8 cellular contexts compared by ENCODE assay signal in genomic region chr9:127158995-127159801, GRCh38.
DNase-seq lines count a peak whose midpoint lies in the region; ATAC-seq and TF ChIP-seq lines count a peak whose summit lies in the region.

No MANE protein-coding gene starts in this region.

- H3K9ac ChIP-seq in rectal smooth muscle tissue (ENCODE audit: low read length): no peak overlapping the region

- peak; percentile 67 for ATAC-seq in SK-N-SH treated with all-trans-retinoic acid at 6 μM for 48 hours

- no peaks in the 10 kb centered on the region for H3K27me3 ChIP-seq in rectal smooth muscle tissue (ENCODE audit: control insufficient read depth, insufficient read depth, low read length)

- H3K4me3 ChIP-seq in rectal smooth muscle tissue (ENCODE audit: low read length): no peak overlapping the region

- no peaks in the 10 kb centered on the region for H3K36me3 ChIP-seq in rectal smooth muscle tissue (ENCODE audit: control insufficient read depth, insufficient read depth, low read length)

- peak; percentile 3 for DNase-seq in GOT3 (lab: John Stamatoyannopoulos, UW)
- DNase-seq in head of caudate nucleus: peak; percentile 23 to 90 (median 77)
- no peak for DNase-seq in activated CD4-positive, alpha-beta T cell treated with anti-CD3 and anti-CD28 coated beads, Interleukin-2, amount 50 U/mL, for 48 hours
- DNase-seq in NCI-H226: no peak
- DNase-seq in NCI-H748 (lab: John Stamatoyannopoulos, UW; ENCODE audit: unreplicated experiment): no peak
- DNase-seq in NCI-H1436 (lab: John Stamatoyannopoulos, UW): no peak

- H3K4me1 ChIP-seq in rectal smooth muscle tissue (ENCODE audit: control insufficient read depth, insufficient read depth, low read length): peaks cover 36% of the 10 kb centered on the region

- intact Hi-C loops in head of caudate nucleus (cut with DNase I): no loop called here

- peak overlapping the region; percentile 34 for H3K27ac ChIP-seq in rectal smooth muscle tissue (ENCODE audit: low read depth, low read length)

TF ChIP-seq in SK-N-SH treated with all-trans-retinoic acid at 6 μM for 48 hours, 23 proteins besides CTCF, POLR2A, EP300 and RAD21:
- TF ChIP-seq SNAI2 (CRISPR knock-in tag; IDR thresholded peaks at IDR 0.05) (no peak), CSRNP3 (CRISPR knock-in tag; IDR thresholded peaks at IDR 0.05) (no peak), ZFP3 (CRISPR knock-in tag; IDR thresholded peaks at IDR 0.05) (no peak), GLIS3 (CRISPR knock-in tag; IDR thresholded peaks at IDR 0.05) (no peak), ARNTL (CRISPR knock-in tag; IDR thresholded peaks at IDR 0.05; ENCODE audit: borderline replicate concordance, low read depth) (no peak), ISL1 (CRISPR knock-in tag; IDR thresholded peaks at IDR 0.05) (no peak), CSDC2 (CRISPR knock-in tag; IDR thresholded peaks at IDR 0.05) (no peak), CREB5 (CRISPR knock-in tag; IDR thresholded peaks at IDR 0.05; ENCODE audit: low read depth) (no peak), PATZ1 (CRISPR knock-in tag; IDR thresholded peaks at IDR 0.05; ENCODE audit: borderline replicate concordance) (no peak), ZNF565 (CRISPR knock-in tag; conservative IDR thresholded peaks at IDR 0.05; ENCODE audit: low read depth) (no peak), PPARA (CRISPR knock-in tag; IDR thresholded peaks at IDR 0.05; ENCODE audit: borderline replicate concordance) (no peak), TSHZ2 (CRISPR knock-in tag; IDR thresholded peaks at IDR 0.05) (no peak)

Comparison
In these comparisons a context has a peak if more than half of its experiments do, and no peak if none do; other contexts are left out.
1. DNase-seq: peak in GOT3 (single experiment) and head of caudate nucleus (42 of 42); none in activated CD4-positive, alpha-beta T cell treated with anti-CD3 and anti-CD28 coated beads, Interleukin-2, amount 50 U/mL, for 48 hours (0 of 2), NCI-H226 (single experiment), NCI-H748 (single experiment) and NCI-H1436 (single experiment).